Comparison of ENCODE assay signal across 29 cellular contexts in genomic region chr22:50706481-50707125, GRCh38. TPM values are rescaled to one million over a fixed set of nuclear protein-coding genes. Genes with fewer than 3 reads are reported as not detected.
DNase-seq lines count a peak whose midpoint lies in the region; ATAC-seq, FAIRE-seq and TF ChIP-seq lines count a peak whose summit lies in the region.
"Had no signal": no experiment of that assay in that cellular context is flagged by ENCODE, and none has a peak within 500 bp of the region (broad histone marks: within the 10 kb centered on the region; RNA-seq: fewer than 3 reads in every experiment).

No MANE protein-coding gene starts in this region.

- H3K79me2 ChIP-seq in GM23338 (replicated peaks; ENCODE audit: insufficient read depth) (no peaks in the 10 kb centered on the region), GM12878 (ENCODE audit: control insufficient read depth, insufficient read depth, low read length) (no peaks in the 10 kb centered on the region)

- in situ Hi-C loops in GM12878 (cut with MboI), result no loop called here

- no peak for TF ChIP-seq POLR2A in GM12878 (IDR thresholded peaks at IDR 0.05; ENCODE audit: low read depth, low read length)

- BruUV-seq in GM12878 (replicated peaks; lab: Mats Ljungman, UMichigan), result no TSS peak

- H3K4me2 ChIP-seq in GM23338 (no peak overlapping the region), GM12878 (ENCODE audit: control insufficient read depth, insufficient read depth) (no peak overlapping the region)
- H3K4me2 ChIP-seq: A549 had no signal

- no peaks in the 10 kb centered on the region for H3K4me1 Mint-ChIP-seq in GM23338
- H3K4me1 Mint-ChIP-seq in osteocyte (ENCODE audit: unreplicated experiment), result peaks cover 21% of the 10 kb centered on the region
- peaks cover 12% of the 10 kb centered on the region for H3K4me1 Mint-ChIP-seq in activated CD4-positive, alpha-beta memory T cell treated with anti-CD3 and anti-CD28 coated beads, Interleukin-2, amount 10 ng/mL, durations not matched to agents 7 days and 5 days

- H3K27ac ChIP-seq in GM23338 (ENCODE audit: low read depth) (no peak overlapping the region), GM12878 (ENCODE audit: control insufficient read depth, insufficient read depth) (no peak overlapping the region), right cardiac atrium (ENCODE audit: low read length) (no peak overlapping the region)
- H3K27ac ChIP-seq: A549, brain microvascular endothelial cell, epithelial cell of prostate, upper lobe of left lung had no signal

- RAD21 ChIA-PET in GM12878 (lab: Charles Lee; ENCODE audit: unreplicated experiment), result no interaction called here

- H3K9ac ChIP-seq in GM12878 (ENCODE audit: control insufficient read depth, insufficient read depth, low read length), result no peak overlapping the region

- H3K36me3 Mint-ChIP-seq in GM23338 (ENCODE audit: low read depth), result no peaks in the 10 kb centered on the region; the same call in 2 of the 3 replicates
- no peaks in the 10 kb centered on the region for H3K36me3 Mint-ChIP-seq in osteocyte (ENCODE audit: unreplicated experiment)
- H3K36me3 Mint-ChIP-seq in activated CD4-positive, alpha-beta memory T cell treated with anti-CD3 and anti-CD28 coated beads, Interleukin-2, amount 10 ng/mL, durations not matched to agents 7 days and 5 days (ENCODE audit: low read depth), result no peaks in the 10 kb centered on the region
- H3K36me3 Mint-ChIP-seq: stimulated activated naive B cell treated with anti-CD40 and anti-IgM and Interleukin-4, amounts not matched to agents 10 μg/mL and 1 μg/mL and 100 μg/mL, for 72 hours had no signal

- H3K4me3 ChIP-seq in GM23338, result no peak overlapping the region
- no peak overlapping the region for H3K4me3 ChIP-seq in GM12878
- no peak overlapping the region for H3K4me3 ChIP-seq in right cardiac atrium (ENCODE audit: low read length)
- H3K4me3 ChIP-seq: A549, upper lobe of left lung had no signal

- SMC1A ChIA-PET in GM12878 (lab: Charles Lee; ENCODE audit: uncharacterized antibody, unreplicated experiment), result no interaction called here

- H3K27me3 ChIP-seq in GM23338 (ENCODE audit: insufficient read depth) (no peaks in the 10 kb centered on the region), GM12878 (replicated peaks in 1 of 2; ENCODE audit: control insufficient read depth in 2 of 2, insufficient read depth in 2 of 2, low read length in 1 of 2) (no peaks in the 10 kb centered on the region; a peak in 1 of 4 replicates), right cardiac atrium (ENCODE audit: control insufficient read depth, insufficient read depth) (no peaks in the 10 kb centered on the region)
- H3K27me3 ChIP-seq: brain microvascular endothelial cell, upper lobe of left lung had no signal

- H3K9me3 ChIP-seq in GM12878 (replicated peaks; ENCODE audit: control insufficient read depth, insufficient read depth, low read length) (no peaks in the 10 kb centered on the region), right cardiac atrium (ENCODE audit: control insufficient read depth, low read length) (no peaks in the 10 kb centered on the region)
- H3K9me3 ChIP-seq: A549, upper lobe of left lung had no signal

- H3K9me2 ChIP-seq in GM23338 (ENCODE audit: insufficient read depth), result no peaks in the 10 kb centered on the region

- no peak for TF ChIP-seq EP300 in GM12878 (IDR thresholded peaks at IDR 0.05; ENCODE audit: borderline replicate concordance in 1 of 2, control insufficient read depth in 1 of 2, low read depth in 2 of 2, low read length in 2 of 2)

- TF ChIP-seq CTCF in GM23338 (conservative IDR thresholded peaks at IDR 0.05; ENCODE audit: low read depth in 2 of 2) (no peak), GM12878 (IDR thresholded peaks at IDR 0.05 in 2 of 3, conservative IDR thresholded peaks at IDR 0.05 in 1 of 3; ENCODE audit: control insufficient read depth in 2 of 3, extremely low read depth in 1 of 3, insufficient read depth in 1 of 3, low read depth in 3 of 3, low read length in 3 of 3) (no peak), osteocyte (IDR thresholded peaks at IDR 0.05) (no peak)

- peaks cover 6% of the 10 kb centered on the region for H3K27me3 Mint-ChIP-seq in GM23338 (ENCODE audit: insufficient read depth, low read depth, poor library complexity)
- no peaks in the 10 kb centered on the region for H3K27me3 Mint-ChIP-seq in osteocyte (ENCODE audit: unreplicated experiment)
- peaks cover 6% of the 10 kb centered on the region for H3K27me3 Mint-ChIP-seq in activated CD4-positive, alpha-beta memory T cell treated with anti-CD3 and anti-CD28 coated beads, Interleukin-2, amount 10 ng/mL, durations not matched to agents 7 days and 5 days
- H3K27me3 Mint-ChIP-seq: CD4-positive, alpha-beta T cell had no signal

- intact Hi-C loops in GM12878 (cut with micrococcal nuclease; ENCODE audit: unreplicated experiment) (no loop called here), right cardiac atrium (cut with DNase I) (no loop called here)

- H3F3A ChIP-seq in GM23338 (replicated peaks; ENCODE audit: low read depth), result no peaks in the 10 kb centered on the region

- CTCF ChIA-PET in GM12878 (lab: Yijun Ruan, JAX), result interaction anchor here (1.6 kb wide), 1 partner anchor 15 kb away, joined by 5 read pairs; no protein-coding TSS in a partner anchor
- CTCF ChIA-PET in activated CD4-positive, alpha-beta memory T cell treated with anti-CD3 and anti-CD28 coated beads, Interleukin-2, amount 10 ng/mL, durations not matched to agents 7 days and 5 days (lab: Charles Lee), result no interaction called here

- no peak for ATAC-seq in GM23338
- no peak for ATAC-seq in GM12878
- no peak for ATAC-seq in right cardiac atrium
- ATAC-seq in GM18858 (IDR thresholded peaks at IDR 0.05; ENCODE audit: unreplicated experiment), result no peak
- ATAC-seq: A549; activated CD4-positive, CD25-positive, alpha-beta regulatory T cell treated with anti-CD3 and anti-CD28 coated beads, Interleukin-2, amount 50 U/mL, for 24 hours; left lobe of liver; PC-3; SK-N-SH treated with all-trans-retinoic acid at 6 μM for 48 hours; stimulated activated naive B cell treated with anti-CD40 and anti-IgM and Interleukin-4, amounts not matched to agents 10 μg/mL and 1 μg/mL and 100 μg/mL, for 72 hours; T-helper 17 cell had no signal

- no peaks in the 10 kb centered on the region for H3K9me3 Mint-ChIP-seq in GM23338
- H3K9me3 Mint-ChIP-seq in osteocyte (ENCODE audit: unreplicated experiment), result no peaks in the 10 kb centered on the region
- H3K9me3 Mint-ChIP-seq in activated CD4-positive, alpha-beta memory T cell treated with anti-CD3 and anti-CD28 coated beads, Interleukin-2, amount 10 ng/mL, durations not matched to agents 7 days and 5 days, result no peaks in the 10 kb centered on the region
- H3K9me3 Mint-ChIP-seq: CD4-positive, alpha-beta T cell; HFFc6 had no signal

- H3K36me3 ChIP-seq in GM23338 (ENCODE audit: insufficient read depth) (no peaks in the 10 kb centered on the region), GM12878 (ENCODE audit: control insufficient read depth in 2 of 2, insufficient read depth in 2 of 2, low read length in 1 of 2) (no peaks in the 10 kb centered on the region)
- H3K36me3 ChIP-seq: brain microvascular endothelial cell had no signal

- DNase-seq in GM23338 (ENCODE audit: low spot score) (no peak), GM12878 (ENCODE audit: low read depth, low spot score) (no peak), right cardiac atrium (peak; percentile 8 to 26 (median 11)), osteocyte (ENCODE audit: extremely low spot score, unreplicated experiment) (no peak), NCI-H146 treated with DMSO at 0.1 percent for 48 hours (lab: John Stamatoyannopoulos, UW; ENCODE audit: unreplicated experiment) (no peak), T-helper 2 cell (no peak)
- no peak for DNase-seq in activated CD4-positive, alpha-beta memory T cell treated with anti-CD3 and anti-CD28 coated beads, Interleukin-2, amount 10 ng/mL, durations not matched to agents 7 days and 5 days
- DNase-seq: activated CD4-positive, alpha-beta T cell treated with anti-CD3 and anti-CD28 coated beads, Interleukin-2, amount 50 U/mL, for 48 hours; activated naive CD4-positive, alpha-beta T cell; AML-193; brain microvascular endothelial cell; GOT3; HFFc6; NCI-H1092; NCI-H2029; NCI-H526; nucleus accumbens; PC-3; stimulated activated naive B cell treated with anti-CD40 and anti-IgM and Interleukin-4, amounts not matched to agents 10 μg/mL and 1 μg/mL and 100 μg/mL, for 72 hours; T-helper 17 cell; upper lobe of left lung had no signal

- FAIRE-seq in GM12878 (lab: Jason Lieb, UNC), result no peak
- FAIRE-seq: A549 had no signal

- 47% methylated on average over 14 of the region's 14 CpGs for WGBS in GM12878 (ENCODE audit: insufficient coverage, insufficient replicate concordance, low lambda C conversion rate, missing lambda C conversion rate)
- 88% methylated on average over 14 of the region's 14 CpGs for WGBS in right cardiac atrium

- H2AFZ ChIP-seq in GM23338 (no peak overlapping the region), GM12878 (ENCODE audit: control insufficient read depth, low read depth, low read length) (no peak overlapping the region)

- H3K27ac Mint-ChIP-seq in GM23338 (no peak overlapping the region), osteocyte (ENCODE audit: unreplicated experiment) (no peak overlapping the region)
- H3K27ac Mint-ChIP-seq in activated CD4-positive, alpha-beta memory T cell treated with anti-CD3 and anti-CD28 coated beads, Interleukin-2, amount 10 ng/mL, durations not matched to agents 7 days and 5 days, result no peak overlapping the region
- H3K27ac Mint-ChIP-seq: CD4-positive, alpha-beta T cell; HFFc6; T-helper 17 cell had no signal

- H4K20me1 ChIP-seq in GM23338 (replicated peaks; ENCODE audit: insufficient read depth), result no peaks in the 10 kb centered on the region
- no peaks in the 10 kb centered on the region for H4K20me1 ChIP-seq in GM12878 (ENCODE audit: control insufficient read depth, insufficient read depth)

- POLR2A ChIA-PET in GM12878 (lab: Charles Lee), result no interaction called here
- POLR2A ChIA-PET in activated CD4-positive, alpha-beta memory T cell treated with anti-CD3 and anti-CD28 coated beads, Interleukin-2, amount 10 ng/mL, durations not matched to agents 7 days and 5 days (lab: Charles Lee), result no interaction called here

- peak overlapping the region; percentile 45 for H3K4me3 Mint-ChIP-seq in GM23338
- peak overlapping the region; percentile 7 for H3K4me3 Mint-ChIP-seq in osteocyte (ENCODE audit: unreplicated experiment)
- H3K4me3 Mint-ChIP-seq in activated CD4-positive, alpha-beta memory T cell treated with anti-CD3 and anti-CD28 coated beads, Interleukin-2, amount 10 ng/mL, durations not matched to agents 7 days and 5 days, result no peak overlapping the region
- H3K4me3 Mint-ChIP-seq: CD4-positive, alpha-beta T cell; HFFc6; stimulated activated naive B cell treated with anti-CD40 and anti-IgM and Interleukin-4, amounts not matched to agents 10 μg/mL and 1 μg/mL and 100 μg/mL, for 72 hours; T-helper 17 cell had no signal

- H3K4me1 ChIP-seq in GM23338 (ENCODE audit: insufficient read depth) (no peaks in the 10 kb centered on the region), GM12878 (ENCODE audit: control insufficient read depth, insufficient read depth, low read length) (no peaks in the 10 kb centered on the region), right cardiac atrium (ENCODE audit: control insufficient read depth, insufficient read depth, low read length) (peaks cover under 1% of the 10 kb centered on the region)
- H3K4me1 ChIP-seq: A549 had no signal

- no peak for TF ChIP-seq RAD21 in GM12878 (IDR thresholded peaks at IDR 0.05; ENCODE audit: insufficient read depth, low read depth, low read length)

RNA-seq across cellular contexts. Expression of gene ACR, which starts 31.4 kb away (rescaled TPM):
- total RNA-seq in GM23338 (2014; rRNA removed; shearing (Covaris generic)), result 2.2 TPM in 1 of 2 replicates, not detected in the other
- polyA plus RNA-seq in GM23338 (2016; fragmentation: Nextera tagmentation; extraction: Ambion mirVana) (not detected in 2 replicates), GM12878 (2011; rRNA removed) (not detected in 2 replicates), GM12878 (2014; fragmentation: Illumina TruSeq; extraction: Trizol) (not detected in 2 replicates), GM12878 (2014; fragmentation: Nextera tagmentation; extraction: Ambion mirVana) (not detected), GM12878 (2014; rRNA removed) (not detected in 2 replicates), GM12878 (2016; fragmentation: Nextera tagmentation; extraction: Ambion mirVana) (not detected), right cardiac atrium (0.41 TPM)
- total RNA-seq in GM12878 (2013; cell fraction: nucleolus; rRNA removed), result not detected in 2 replicates
- total RNA-seq in GM12878 (2014; rRNA removed) (not detected in 2 replicates), GM12878 (2014; rRNA removed; fragmentation: Illumina TruSeq; extraction: Trizol) (not detected in 2 replicates), GM12878 (2021) (not detected in 2 replicates), right cardiac atrium (1 to 10 TPM in 1 of 4 donors, under 1 TPM in 3; 0.38 to 1.2 (median 0.72) TPM), osteocyte (not detected in 2 replicates)
- polyA plus RNA-seq in GM12878 (2011; ENCODE audit: low read depth), result not detected
- not detected in 2 replicates for polyA plus RNA-seq in GM12878 (2011; cell fraction: cytosol; rRNA removed)
- not detected in 2 replicates for polyA plus RNA-seq in GM12878 (2011; cell fraction: nucleus; rRNA removed)
- not detected in 2 replicates for polyA plus RNA-seq in GM12878 (2012)
- polyA minus RNA-seq in GM12878 (2011; rRNA and poly(A)+ RNA removed), result not detected in 2 replicates
- not detected in 2 replicates for polyA minus RNA-seq in GM12878 (2011; cell fraction: cytosol; rRNA and poly(A)+ RNA removed)
- polyA minus RNA-seq in GM12878 (2011; cell fraction: nucleus; rRNA and poly(A)+ RNA removed), result not detected in 2 replicates
- total RNA-seq in activated CD4-positive, alpha-beta memory T cell treated with anti-CD3 and anti-CD28 coated beads, Interleukin-2, amount 10 ng/mL, durations not matched to agents 7 days and 5 days, result not detected
- total RNA-seq: CD4-positive, alpha-beta T cell; HFFc6; myocyte; PC-3; T-helper 17 cell had no signal
- polyA plus RNA-seq: A549 had no signal

RNA-seq across cellular contexts. Expression of gene SHANK3, which starts 34.0 kb away (rescaled TPM):
- 4.9 and 5.1 TPM in 2 replicates for total RNA-seq in GM23338 (2014; rRNA removed; shearing (Covaris generic))
- polyA plus RNA-seq in GM23338 (2016; fragmentation: Nextera tagmentation; extraction: Ambion mirVana) (0.52 and 0.56 TPM in 2 replicates), GM12878 (2011; rRNA removed) (0.03 and 0.04 TPM in 2 replicates), GM12878 (2014; fragmentation: Illumina TruSeq; extraction: Trizol) (under 0.01 TPM in 1 of 2 replicates, not detected in the other), GM12878 (2014; fragmentation: Nextera tagmentation; extraction: Ambion mirVana) (not detected), GM12878 (2014; rRNA removed) (0.06 TPM in 1 of 2 replicates, not detected in the other), GM12878 (2016; fragmentation: Nextera tagmentation; extraction: Ambion mirVana) (not detected), right cardiac atrium (20.1 TPM)
- total RNA-seq in GM12878 (2013; cell fraction: nucleolus; rRNA removed), result 0.12 and 0.19 TPM in 2 replicates
- total RNA-seq in GM12878 (2014; rRNA removed) (0.06 TPM in 1 of 2 replicates, not detected in the other), GM12878 (2014; rRNA removed; fragmentation: Illumina TruSeq; extraction: Trizol) (not detected in 2 replicates), GM12878 (2021) (0.08 and 0.10 TPM in 2 replicates), right cardiac atrium (10 to 100 TPM; 18.7 to 28.9 (median 27.0) TPM), osteocyte (4.7 and 4.8 TPM in 2 replicates)
- not detected for polyA plus RNA-seq in GM12878 (2011; ENCODE audit: low read depth)
- 0.03 and 0.04 TPM in 2 replicates for polyA plus RNA-seq in GM12878 (2011; cell fraction: cytosol; rRNA removed)
- polyA plus RNA-seq in GM12878 (2011; cell fraction: nucleus; rRNA removed), result 0.38 and 0.45 TPM in 2 replicates
- polyA plus RNA-seq in GM12878 (2012), result 0.09 and 0.10 TPM in 2 replicates
- polyA minus RNA-seq in GM12878 (2011; rRNA and poly(A)+ RNA removed), result under 0.01 TPM in 1 of 2 replicates, not detected in the other
- polyA minus RNA-seq in GM12878 (2011; cell fraction: cytosol; rRNA and poly(A)+ RNA removed), result not detected in 2 replicates
- 0.10 and 0.12 TPM in 2 replicates for polyA minus RNA-seq in GM12878 (2011; cell fraction: nucleus; rRNA and poly(A)+ RNA removed)
- total RNA-seq in activated CD4-positive, alpha-beta memory T cell treated with anti-CD3 and anti-CD28 coated beads, Interleukin-2, amount 10 ng/mL, durations not matched to agents 7 days and 5 days, result under 1 TPM in 1 of 2 experiments, not detected in 1; 0.08 TPM
- total RNA-seq: CD4-positive, alpha-beta T cell had no signal

Comparison
In these comparisons a context has a peak if more than half of its experiments do, and no peak if none do; other contexts are left out.
1. DNase-seq: peak in right cardiac atrium (3 of 3); none in GM23338 (single experiment), GM12878 (single experiment), osteocyte (single experiment), NCI-H146 treated with DMSO at 0.1 percent for 48 hours (single experiment), T-helper 2 cell (0 of 5) and activated CD4-positive, alpha-beta memory T cell treated with anti-CD3 and anti-CD28 coated beads, Interleukin-2, amount 10 ng/mL, durations not matched to agents 7 days and 5 days (single experiment).